ENCODE assay signal across 1 cellular context in the genomic region with DNA sequence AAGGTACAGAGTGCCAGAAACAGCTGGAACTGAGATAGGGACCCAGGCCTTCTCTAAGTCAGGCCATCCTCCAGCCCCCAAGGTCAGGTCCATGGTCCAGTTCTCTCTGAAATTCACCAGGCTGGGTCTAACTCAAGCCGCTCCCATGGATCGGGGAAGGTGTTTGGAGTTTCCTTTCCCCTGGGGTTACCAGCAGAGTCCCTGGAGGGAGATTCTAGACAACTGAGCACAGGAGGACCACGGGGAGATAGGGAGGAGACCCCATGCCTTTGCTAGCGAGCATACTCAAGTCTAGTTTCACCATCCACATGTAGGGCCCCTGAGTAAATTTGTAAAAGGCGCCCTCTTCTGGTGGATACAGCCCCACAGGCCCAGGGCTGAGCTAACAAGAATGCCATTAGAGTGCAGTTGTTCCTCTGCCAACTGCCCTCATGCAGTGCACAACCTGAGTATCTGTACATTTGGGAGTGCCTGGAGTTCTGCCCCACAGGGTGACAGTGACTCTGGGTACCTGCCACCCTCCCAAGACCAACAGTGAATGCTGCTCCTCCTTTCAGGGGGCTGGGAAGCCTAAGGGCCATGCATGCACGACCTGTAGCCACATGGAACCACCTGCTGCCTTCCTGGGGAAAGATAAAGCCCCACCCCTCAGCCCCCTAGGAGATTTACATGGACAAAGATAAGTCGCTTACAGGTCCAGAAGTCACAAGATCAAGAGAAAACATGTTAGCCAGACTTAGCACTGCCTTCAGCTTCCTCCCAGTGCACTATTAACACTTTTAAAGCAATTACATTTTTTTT.
A peak's percentile ranks its signal among the peaks of the same experiment; 100 is the strongest.
TF ChIP-seq lines count a peak whose summit lies in the region.

No MANE protein-coding gene starts in this region.

TF ChIP-seq in K562, 482 proteins besides CTCF, POLR2A, EP300 and RAD21 (continued from another document and continues in another):
- TF ChIP-seq ZNF639 (CRISPR knock-in tag; conservative IDR thresholded peaks at IDR 0.05 in 1 of 2, IDR thresholded peaks at IDR 0.05 in 1 of 2), result no peak
- TF ChIP-seq SAFB (IDR thresholded peaks at IDR 0.05; ENCODE audit: borderline replicate concordance, low read depth, low read length), result no peak
- TF ChIP-seq PTRF (tag; IDR thresholded peaks at IDR 0.05), result no peak
- TF ChIP-seq, protein P1, sequence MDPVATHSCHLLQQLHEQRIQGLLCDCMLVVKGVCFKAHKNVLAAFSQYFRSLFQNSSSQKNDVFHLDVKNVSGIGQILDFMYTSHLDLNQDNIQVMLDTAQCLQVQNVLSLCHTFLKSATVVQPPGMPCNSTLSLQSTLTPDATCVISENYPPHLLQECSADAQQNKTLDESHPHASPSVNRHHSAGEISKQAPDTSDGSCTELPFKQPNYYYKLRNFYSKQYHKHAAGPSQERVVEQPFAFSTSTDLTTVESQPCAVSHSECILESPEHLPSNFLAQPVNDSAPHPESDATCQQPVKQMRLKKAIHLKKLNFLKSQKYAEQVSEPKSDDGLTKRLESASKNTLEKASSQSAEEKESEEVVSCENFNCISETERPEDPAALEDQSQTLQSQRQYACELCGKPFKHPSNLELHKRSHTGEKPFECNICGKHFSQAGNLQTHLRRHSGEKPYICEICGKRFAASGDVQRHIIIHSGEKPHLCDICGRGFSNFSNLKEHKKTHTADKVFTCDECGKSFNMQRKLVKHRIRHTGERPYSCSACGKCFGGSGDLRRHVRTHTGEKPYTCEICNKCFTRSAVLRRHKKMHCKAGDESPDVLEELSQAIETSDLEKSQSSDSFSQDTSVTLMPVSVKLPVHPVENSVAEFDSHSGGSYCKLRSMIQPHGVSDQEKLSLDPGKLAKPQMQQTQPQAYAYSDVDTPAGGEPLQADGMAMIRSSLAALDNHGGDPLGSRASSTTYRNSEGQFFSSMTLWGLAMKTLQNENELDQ (CRISPR knock-in tag; IDR thresholded peaks at IDR 0.05; ENCODE audit: borderline replicate concordance), result no peak
- no peak for TF ChIP-seq HNRNPH1 (optimal IDR thresholded peaks at IDR 0.05; ENCODE audit: low read depth, low read length)
- peak; percentile 15; the same call in 1 of the 2 replicates for TF ChIP-seq STAG1 (CRISPR knock-in tag; IDR thresholded peaks at IDR 0.05; ENCODE audit: borderline replicate concordance)
- TF ChIP-seq ETV5 (CRISPR knock-in tag; IDR thresholded peaks at IDR 0.05; ENCODE audit: low read depth), result peak; percentile 27; the same call in 1 of the 2 replicates
- TF ChIP-seq BRD4 (IDR thresholded peaks at IDR 0.05), result no peak
- no peak for TF ChIP-seq BDP1 (IDR thresholded peaks at IDR 0.05; ENCODE audit: insufficient read depth, insufficient read length)
- no peak for TF ChIP-seq U2AF1 (optimal IDR thresholded peaks at IDR 0.05; ENCODE audit: low read depth, low read length)
- TF ChIP-seq, protein P2, sequence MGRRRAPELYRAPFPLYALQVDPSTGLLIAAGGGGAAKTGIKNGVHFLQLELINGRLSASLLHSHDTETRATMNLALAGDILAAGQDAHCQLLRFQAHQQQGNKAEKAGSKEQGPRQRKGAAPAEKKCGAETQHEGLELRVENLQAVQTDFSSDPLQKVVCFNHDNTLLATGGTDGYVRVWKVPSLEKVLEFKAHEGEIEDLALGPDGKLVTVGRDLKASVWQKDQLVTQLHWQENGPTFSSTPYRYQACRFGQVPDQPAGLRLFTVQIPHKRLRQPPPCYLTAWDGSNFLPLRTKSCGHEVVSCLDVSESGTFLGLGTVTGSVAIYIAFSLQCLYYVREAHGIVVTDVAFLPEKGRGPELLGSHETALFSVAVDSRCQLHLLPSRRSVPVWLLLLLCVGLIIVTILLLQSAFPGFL (CRISPR knock-in tag; IDR thresholded peaks at IDR 0.05), result no peak
- TF ChIP-seq KLF16 (IDR thresholded peaks at IDR 0.05), result 0 out of 2 replicates have a peak, but pooled peaks have one; percentile 21
- TF ChIP-seq SOX6 (IDR thresholded peaks at IDR 0.05), result 0 out of 2 replicates have a peak, but pooled peaks have one; percentile 22
- TF ChIP-seq MXI1 (IDR thresholded peaks at IDR 0.05; ENCODE audit: low read depth, low read length), result peak; percentile 19; the same call in 1 of the 2 replicates
- TF ChIP-seq FOXM1 (IDR thresholded peaks at IDR 0.05; ENCODE audit: low read depth), result no peak
- TF ChIP-seq FOXM1 (CRISPR knock-in tag; IDR thresholded peaks at IDR 0.05; ENCODE audit: low read depth), result no peak
- TF ChIP-seq PBX2 (CRISPR knock-in tag; IDR thresholded peaks at IDR 0.05; ENCODE audit: low read depth), result no peak
- TF ChIP-seq PBX2 (tag; conservative IDR thresholded peaks at IDR 0.05; ENCODE audit: low read depth), result no peak
- TF ChIP-seq, protein P3, sequence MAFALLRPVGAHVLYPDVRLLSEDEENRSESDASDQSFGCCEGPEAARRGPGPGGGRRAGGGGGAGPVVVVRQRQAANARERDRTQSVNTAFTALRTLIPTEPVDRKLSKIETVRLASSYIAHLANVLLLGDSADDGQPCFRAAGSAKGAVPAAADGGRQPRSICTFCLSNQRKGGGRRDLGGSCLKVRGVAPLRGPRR (CRISPR knock-in tag; IDR thresholded peaks at IDR 0.05), result peak; percentile 33; the same call in 1 of the 2 replicates
- TF ChIP-seq ZNF253 (CRISPR knock-in tag; conservative IDR thresholded peaks at IDR 0.05), result no peak
- no peak for TF ChIP-seq ARNT (IDR thresholded peaks at IDR 0.05)
- peak; percentile 38; the same call in 1 of the 2 replicates for TF ChIP-seq HIVEP1 (CRISPR knock-in tag; IDR thresholded peaks at IDR 0.05)
- no peak for TF ChIP-seq RAD51 (IDR thresholded peaks at IDR 0.05; ENCODE audit: borderline replicate concordance, low read depth)
- no peak for TF ChIP-seq ZNF444 (CRISPR knock-in tag; IDR thresholded peaks at IDR 0.05)
- TF ChIP-seq, protein P4, sequence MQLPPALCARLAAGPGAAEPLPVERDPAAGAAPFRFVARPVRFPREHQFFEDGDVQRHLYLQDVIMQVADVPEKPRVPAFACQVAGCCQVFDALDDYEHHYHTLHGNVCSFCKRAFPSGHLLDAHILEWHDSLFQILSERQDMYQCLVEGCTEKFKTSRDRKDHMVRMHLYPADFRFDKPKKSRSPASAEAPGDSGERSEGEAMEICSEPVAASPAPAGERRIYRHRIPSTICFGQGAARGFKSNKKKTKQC (CRISPR knock-in tag; IDR thresholded peaks at IDR 0.05), result peak; percentile 34; the same call in 1 of the 2 replicates
- TF ChIP-seq GATAD2A (IDR thresholded peaks at IDR 0.05), result no peak
- TF ChIP-seq HSF4 (CRISPR knock-in tag; IDR thresholded peaks at IDR 0.05; ENCODE audit: borderline replicate concordance), result no peak
- TF ChIP-seq EGR1 (conservative IDR thresholded peaks at IDR 0.05), result no peak
- no peak for TF ChIP-seq CREB3L1 (IDR thresholded peaks at IDR 0.05; ENCODE audit: borderline replicate concordance, low read depth)
- TF ChIP-seq CSDE1 (IDR thresholded peaks at IDR 0.05), result no peak
- TF ChIP-seq NR3C1 (CRISPR knock-in tag; IDR thresholded peaks at IDR 0.05), result no peak
- 0 out of 2 replicates have a peak, but pooled peaks have one; percentile 12 for TF ChIP-seq NR2C2 (CRISPR knock-in tag; IDR thresholded peaks at IDR 0.05)
- TF ChIP-seq NR2C2 (tag; IDR thresholded peaks at IDR 0.05), result no peak
- no peak for TF ChIP-seq SREBF2 (CRISPR knock-in tag; IDR thresholded peaks at IDR 0.05)
- no peak for TF ChIP-seq TAF9B (IDR thresholded peaks at IDR 0.05; ENCODE audit: partially characterized antibody)
- TF ChIP-seq ZBTB40 (IDR thresholded peaks at IDR 0.05), result no peak
- TF ChIP-seq ZBTB40 (CRISPR knock-in tag; IDR thresholded peaks at IDR 0.05), result no peak
- peak; percentile 78; the same call in 1 of the 2 replicates for TF ChIP-seq EP400 (IDR thresholded peaks at IDR 0.05)
- TF ChIP-seq USF1 (CRISPR knock-in tag; IDR thresholded peaks at IDR 0.05), result peak; percentile 50
